Comparison of ENCODE assay signal across 1 cellular context in the genomic region with DNA sequence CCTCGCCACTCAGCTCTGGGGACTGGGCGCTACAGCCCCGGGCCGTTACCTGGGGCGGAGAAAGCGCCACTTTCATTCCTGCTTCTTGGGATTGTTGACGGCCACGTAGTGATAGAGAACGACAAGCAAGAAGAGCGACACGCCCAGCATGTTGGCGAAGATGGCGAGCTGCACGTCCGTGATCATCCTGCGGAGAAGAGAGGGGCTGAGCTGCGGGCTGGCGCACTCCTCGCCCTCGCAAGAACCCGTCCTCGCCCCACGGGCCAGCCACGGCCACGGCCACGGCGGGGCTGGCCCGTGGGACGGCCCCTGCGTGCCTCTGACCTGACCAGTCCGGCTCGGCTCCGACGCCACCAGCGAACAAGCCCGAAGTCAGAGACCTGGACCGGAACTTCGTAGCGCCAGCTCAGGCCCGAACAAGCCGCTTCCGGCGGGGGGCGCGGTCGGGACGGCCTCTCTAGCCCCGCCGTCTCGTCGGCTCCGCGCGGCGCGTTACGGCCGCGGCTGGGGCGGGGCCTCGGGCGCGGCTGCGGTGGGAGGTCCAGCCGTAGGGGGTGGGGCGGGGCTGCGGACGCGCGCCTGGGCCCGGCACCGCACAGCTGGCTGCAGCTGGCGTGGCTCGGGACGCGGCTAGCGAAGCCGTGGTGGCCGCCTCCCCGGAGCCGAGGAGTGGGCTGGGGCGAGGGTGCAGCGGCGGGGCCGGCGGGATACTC.
A peak's percentile ranks its signal among the peaks of the same experiment; 100 is the strongest.
TF ChIP-seq lines count a peak whose summit lies in the region.

Gene OST4 (minus strand): TSS at position 378 of the 713 bp plus-strand sequence.

TF ChIP-seq in HepG2, 621 proteins besides CTCF, POLR2A, EP300 and RAD21 (continued from another document and continues in another):
- TF ChIP-seq, protein P1, sequence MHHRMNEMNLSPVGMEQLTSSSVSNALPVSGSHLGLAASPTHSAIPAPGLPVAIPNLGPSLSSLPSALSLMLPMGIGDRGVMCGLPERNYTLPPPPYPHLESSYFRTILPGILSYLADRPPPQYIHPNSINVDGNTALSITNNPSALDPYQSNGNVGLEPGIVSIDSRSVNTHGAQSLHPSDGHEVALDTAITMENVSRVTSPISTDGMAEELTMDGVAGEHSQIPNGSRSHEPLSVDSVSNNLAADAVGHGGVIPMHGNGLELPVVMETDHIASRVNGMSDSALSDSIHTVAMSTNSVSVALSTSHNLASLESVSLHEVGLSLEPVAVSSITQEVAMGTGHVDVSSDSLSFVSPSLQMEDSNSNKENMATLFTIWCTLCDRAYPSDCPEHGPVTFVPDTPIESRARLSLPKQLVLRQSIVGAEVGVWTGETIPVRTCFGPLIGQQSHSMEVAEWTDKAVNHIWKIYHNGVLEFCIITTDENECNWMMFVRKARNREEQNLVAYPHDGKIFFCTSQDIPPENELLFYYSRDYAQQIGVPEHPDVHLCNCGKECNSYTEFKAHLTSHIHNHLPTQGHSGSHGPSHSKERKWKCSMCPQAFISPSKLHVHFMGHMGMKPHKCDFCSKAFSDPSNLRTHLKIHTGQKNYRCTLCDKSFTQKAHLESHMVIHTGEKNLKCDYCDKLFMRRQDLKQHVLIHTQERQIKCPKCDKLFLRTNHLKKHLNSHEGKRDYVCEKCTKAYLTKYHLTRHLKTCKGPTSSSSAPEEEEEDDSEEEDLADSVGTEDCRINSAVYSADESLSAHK (CRISPR knock-in tag; IDR thresholded peaks at IDR 0.05; ENCODE audit: borderline replicate concordance) = no peak
- TF ChIP-seq NR2F2 (IDR thresholded peaks at IDR 0.05; ENCODE audit: borderline replicate concordance, low read depth) (no peak), SNAI1 (CRISPR knock-in tag; IDR thresholded peaks at IDR 0.05; ENCODE audit: borderline replicate concordance) (no peak), NFKB2 (CRISPR knock-in tag; IDR thresholded peaks at IDR 0.05; ENCODE audit: borderline replicate concordance) (0 out of 2 replicates have a peak, but pooled peaks have one; percentile 18), ZNF224 (CRISPR knock-in tag; IDR thresholded peaks at IDR 0.05) (0 out of 2 replicates have a peak, but pooled peaks have one; percentile 56), SALL2 (CRISPR knock-in tag; IDR thresholded peaks at IDR 0.05) (peak; percentile 51; the same call in 1 of the 2 replicates), SRSF9 (IDR thresholded peaks at IDR 0.05; ENCODE audit: borderline replicate concordance, insufficient read depth, low read depth, low read length, poor library complexity, severe bottlenecking) (no peak), ZKSCAN8 (CRISPR knock-in tag; IDR thresholded peaks at IDR 0.05; ENCODE audit: borderline replicate concordance) (0 out of 2 replicates have a peak, but pooled peaks have one; percentile 47), ZFP36L1 (CRISPR knock-in tag; IDR thresholded peaks at IDR 0.05) (no peak), POLR2AphosphoS5 (IDR thresholded peaks at IDR 0.05; ENCODE audit: low read depth, low read length) (peak; percentile 98), REL (CRISPR knock-in tag; conservative IDR thresholded peaks at IDR 0.05) (no peak), FOXO1 (CRISPR knock-in tag; IDR thresholded peaks at IDR 0.05) (peak; percentile 46; the same call in 1 of the 2 replicates), KMT2B (CRISPR knock-in tag; IDR thresholded peaks at IDR 0.05) (peak; percentile 89), GATAD2A (CRISPR knock-in tag; IDR thresholded peaks at IDR 0.05) (peak; percentile 50; the same call in 1 of the 2 replicates), THAP7 (CRISPR knock-in tag; IDR thresholded peaks at IDR 0.05) (no peak), ZNF576 (CRISPR knock-in tag; IDR thresholded peaks at IDR 0.05) (no peak), EHMT2 (IDR thresholded peaks at IDR 0.05; ENCODE audit: borderline replicate concordance, low read depth, low read length) (no peak), ZSCAN21 (CRISPR knock-in tag; IDR thresholded peaks at IDR 0.05; ENCODE audit: borderline replicate concordance) (peak; percentile 81), ARID4A (CRISPR knock-in tag; IDR thresholded peaks at IDR 0.05; ENCODE audit: borderline replicate concordance) (peak; percentile 91; the same call in 1 of the 2 replicates), ZNF17 (CRISPR knock-in tag; IDR thresholded peaks at IDR 0.05) (no peak), ZBTB14 (CRISPR knock-in tag; IDR thresholded peaks at IDR 0.05) (no peak; the same call in none of the 2 replicates), ZNF639 (CRISPR knock-in tag; conservative IDR thresholded peaks at IDR 0.05) (0 out of 2 replicates have a peak, but pooled peaks have one; percentile 47), EEA1 (CRISPR knock-in tag; IDR thresholded peaks at IDR 0.05; ENCODE audit: borderline replicate concordance) (peak; percentile 7; the same call in 1 of the 2 replicates), XBP1 (CRISPR knock-in tag; IDR thresholded peaks at IDR 0.05) (no peak), ZNF605 (CRISPR knock-in tag; IDR thresholded peaks at IDR 0.05) (no peak), ZNF746 (CRISPR knock-in tag; IDR thresholded peaks at IDR 0.05) (0 out of 2 replicates have a peak, but pooled peaks have one; percentile 32)
- TF ChIP-seq, protein P2, sequence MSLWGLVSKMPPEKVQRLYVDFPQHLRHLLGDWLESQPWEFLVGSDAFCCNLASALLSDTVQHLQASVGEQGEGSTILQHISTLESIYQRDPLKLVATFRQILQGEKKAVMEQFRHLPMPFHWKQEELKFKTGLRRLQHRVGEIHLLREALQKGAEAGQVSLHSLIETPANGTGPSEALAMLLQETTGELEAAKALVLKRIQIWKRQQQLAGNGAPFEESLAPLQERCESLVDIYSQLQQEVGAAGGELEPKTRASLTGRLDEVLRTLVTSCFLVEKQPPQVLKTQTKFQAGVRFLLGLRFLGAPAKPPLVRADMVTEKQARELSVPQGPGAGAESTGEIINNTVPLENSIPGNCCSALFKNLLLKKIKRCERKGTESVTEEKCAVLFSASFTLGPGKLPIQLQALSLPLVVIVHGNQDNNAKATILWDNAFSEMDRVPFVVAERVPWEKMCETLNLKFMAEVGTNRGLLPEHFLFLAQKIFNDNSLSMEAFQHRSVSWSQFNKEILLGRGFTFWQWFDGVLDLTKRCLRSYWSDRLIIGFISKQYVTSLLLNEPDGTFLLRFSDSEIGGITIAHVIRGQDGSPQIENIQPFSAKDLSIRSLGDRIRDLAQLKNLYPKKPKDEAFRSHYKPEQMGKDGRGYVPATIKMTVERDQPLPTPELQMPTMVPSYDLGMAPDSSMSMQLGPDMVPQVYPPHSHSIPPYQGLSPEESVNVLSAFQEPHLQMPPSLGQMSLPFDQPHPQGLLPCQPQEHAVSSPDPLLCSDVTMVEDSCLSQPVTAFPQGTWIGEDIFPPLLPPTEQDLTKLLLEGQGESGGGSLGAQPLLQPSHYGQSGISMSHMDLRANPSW (CRISPR knock-in tag; IDR thresholded peaks at IDR 0.05; ENCODE audit: borderline replicate concordance) = no peak
- TF ChIP-seq, protein P3, sequence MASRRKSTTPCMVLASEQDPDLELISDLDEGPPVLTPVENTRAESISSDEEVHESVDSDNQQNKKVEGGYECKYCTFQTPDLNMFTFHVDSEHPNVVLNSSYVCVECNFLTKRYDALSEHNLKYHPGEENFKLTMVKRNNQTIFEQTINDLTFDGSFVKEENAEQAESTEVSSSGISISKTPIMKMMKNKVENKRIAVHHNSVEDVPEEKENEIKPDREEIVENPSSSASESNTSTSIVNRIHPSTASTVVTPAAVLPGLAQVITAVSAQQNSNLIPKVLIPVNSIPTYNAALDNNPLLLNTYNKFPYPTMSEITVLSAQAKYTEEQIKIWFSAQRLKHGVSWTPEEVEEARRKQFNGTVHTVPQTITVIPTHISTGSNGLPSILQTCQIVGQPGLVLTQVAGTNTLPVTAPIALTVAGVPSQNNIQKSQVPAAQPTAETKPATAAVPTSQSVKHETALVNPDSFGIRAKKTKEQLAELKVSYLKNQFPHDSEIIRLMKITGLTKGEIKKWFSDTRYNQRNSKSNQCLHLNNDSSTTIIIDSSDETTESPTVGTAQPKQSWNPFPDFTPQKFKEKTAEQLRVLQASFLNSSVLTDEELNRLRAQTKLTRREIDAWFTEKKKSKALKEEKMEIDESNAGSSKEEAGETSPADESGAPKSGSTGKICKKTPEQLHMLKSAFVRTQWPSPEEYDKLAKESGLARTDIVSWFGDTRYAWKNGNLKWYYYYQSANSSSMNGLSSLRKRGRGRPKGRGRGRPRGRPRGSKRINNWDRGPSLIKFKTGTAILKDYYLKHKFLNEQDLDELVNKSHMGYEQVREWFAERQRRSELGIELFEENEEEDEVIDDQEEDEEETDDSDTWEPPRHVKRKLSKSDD (CRISPR knock-in tag; IDR thresholded peaks at IDR 0.05; ENCODE audit: low read depth) = peak; percentile 88
- TF ChIP-seq, protein P4, sequence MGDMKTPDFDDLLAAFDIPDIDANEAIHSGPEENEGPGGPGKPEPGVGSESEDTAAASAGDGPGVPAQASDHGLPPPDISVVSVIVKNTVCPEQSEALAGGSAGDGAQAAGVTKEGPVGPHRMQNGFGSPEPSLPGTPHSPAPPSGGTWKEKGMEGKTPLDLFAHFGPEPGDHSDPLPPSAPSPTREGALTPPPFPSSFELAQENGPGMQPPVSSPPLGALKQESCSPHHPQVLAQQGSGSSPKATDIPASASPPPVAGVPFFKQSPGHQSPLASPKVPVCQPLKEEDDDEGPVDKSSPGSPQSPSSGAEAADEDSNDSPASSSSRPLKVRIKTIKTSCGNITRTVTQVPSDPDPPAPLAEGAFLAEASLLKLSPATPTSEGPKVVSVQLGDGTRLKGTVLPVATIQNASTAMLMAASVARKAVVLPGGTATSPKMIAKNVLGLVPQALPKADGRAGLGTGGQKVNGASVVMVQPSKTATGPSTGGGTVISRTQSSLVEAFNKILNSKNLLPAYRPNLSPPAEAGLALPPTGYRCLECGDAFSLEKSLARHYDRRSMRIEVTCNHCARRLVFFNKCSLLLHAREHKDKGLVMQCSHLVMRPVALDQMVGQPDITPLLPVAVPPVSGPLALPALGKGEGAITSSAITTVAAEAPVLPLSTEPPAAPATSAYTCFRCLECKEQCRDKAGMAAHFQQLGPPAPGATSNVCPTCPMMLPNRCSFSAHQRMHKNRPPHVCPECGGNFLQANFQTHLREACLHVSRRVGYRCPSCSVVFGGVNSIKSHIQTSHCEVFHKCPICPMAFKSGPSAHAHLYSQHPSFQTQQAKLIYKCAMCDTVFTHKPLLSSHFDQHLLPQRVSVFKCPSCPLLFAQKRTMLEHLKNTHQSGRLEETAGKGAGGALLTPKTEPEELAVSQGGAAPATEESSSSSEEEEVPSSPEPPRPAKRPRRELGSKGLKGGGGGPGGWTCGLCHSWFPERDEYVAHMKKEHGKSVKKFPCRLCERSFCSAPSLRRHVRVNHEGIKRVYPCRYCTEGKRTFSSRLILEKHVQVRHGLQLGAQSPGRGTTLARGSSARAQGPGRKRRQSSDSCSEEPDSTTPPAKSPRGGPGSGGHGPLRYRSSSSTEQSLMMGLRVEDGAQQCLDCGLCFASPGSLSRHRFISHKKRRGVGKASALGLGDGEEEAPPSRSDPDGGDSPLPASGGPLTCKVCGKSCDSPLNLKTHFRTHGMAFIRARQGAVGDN (CRISPR knock-in tag; IDR thresholded peaks at IDR 0.05) = peak; percentile 86
